Comparison of ENCODE assay signal across 9 cellular contexts in genomic region chr20:46688151-46689081, GRCh38. TPM values are rescaled to one million over a fixed set of nuclear protein-coding genes. Genes with fewer than 3 reads are reported as not detected.
DNase-seq lines count a peak whose midpoint lies in the region; ATAC-seq and TF ChIP-seq lines count a peak whose summit lies in the region.
"Had no signal": no experiment of that assay in that cellular context is flagged by ENCODE, and none has a peak within 500 bp of the region (broad histone marks: within the 10 kb centered on the region; RNA-seq: fewer than 3 reads in every experiment).

No MANE protein-coding gene starts in this region.

- ATAC-seq in heart left ventricle (no peak), left ventricle myocardium superior (no peak)

- H3K4me2 ChIP-seq in parathyroid adenoma (ENCODE audit: low read length): peak overlapping the region; percentile 90

- H3K27ac ChIP-seq in heart left ventricle (peak overlapping the region; percentile 75 to 98 (median 92)), esophagus squamous epithelium (peak overlapping the region; percentile 93 to 98 (median 96)), parathyroid adenoma (peak overlapping the region; percentile 80)

- TF ChIP-seq CTCF in heart left ventricle (IDR thresholded peaks at IDR 0.05): no peak
- TF ChIP-seq CTCF in esophagus squamous epithelium (IDR thresholded peaks at IDR 0.05): no peak
- TF ChIP-seq CTCF in parathyroid adenoma (IDR thresholded peaks at IDR 0.05): no peak

- TF ChIP-seq POLR2A in heart left ventricle (IDR thresholded peaks at IDR 0.05): no peak
- no peak for TF ChIP-seq POLR2A in esophagus squamous epithelium (IDR thresholded peaks at IDR 0.05)

- DNase-seq in heart left ventricle (no peak), left ventricle myocardium superior (no peak), SK-N-DZ (ENCODE audit: low spot score) (peak; percentile 32), esophagus squamous epithelium (lab: John Stamatoyannopoulos, UW) (no peak), GOT3 (lab: John Stamatoyannopoulos, UW) (no peak), NCI-H2227 treated with DMSO at 0.1 percent for 48 hours (lab: John Stamatoyannopoulos, UW) (no peak)
- DNase-seq in activated effector memory CD4-positive, alpha-beta T cell treated with anti-CD3 and anti-CD28 coated beads, Interleukin-2, amount 50 U/mL, for 16 hours: no peak

- WGBS in heart left ventricle, 4 donors: 21 to 24% (median 23%) methylated on average over 19 to 20 of the region's 20 CpGs
- WGBS in esophagus squamous epithelium, 2 donors: 8 to 15% methylated on average over 17 to 20 of the region's 20 CpGs

- H2AFZ ChIP-seq in parathyroid adenoma: peak overlapping the region; percentile 78

- peak overlapping the region; percentile 63 to 92 (median 76) for H3K4me3 ChIP-seq in heart left ventricle
- H3K4me3 ChIP-seq in esophagus squamous epithelium: peak overlapping the region; percentile 73 to 93 (median 81)
- peak overlapping the region; percentile 86 for H3K4me3 ChIP-seq in parathyroid adenoma (ENCODE audit: low read depth, low read length)

- intact Hi-C loops in heart left ventricle (cut with DNase I): loop anchor here in 3 of 10 donors (2.0 to 10.0 kb wide), 4 partner anchors 116 to 554 kb away; partner anchors contain the start of gene ZNF334 (in 1 of the 3)
- intact Hi-C loops in left ventricle myocardium superior (cut with micrococcal nuclease): no loop called here
- intact Hi-C loops in esophagus squamous epithelium (cut with DNase I): no loop called here

- H3K4me1 ChIP-seq in heart left ventricle: peaks cover 0 to 40% (median 28%) of the 10 kb centered on the region in 12 donors
- H3K4me1 ChIP-seq in esophagus squamous epithelium: peaks cover 24 to 51% (median 25%) of the 10 kb centered on the region in 3 donors
- H3K4me1 ChIP-seq in parathyroid adenoma: peaks cover 4% of the 10 kb centered on the region

- no peaks in the 10 kb centered on the region for H3K27me3 ChIP-seq in heart left ventricle
- no peaks in the 10 kb centered on the region for H3K27me3 ChIP-seq in esophagus squamous epithelium
- H3K27me3 ChIP-seq in parathyroid adenoma (ENCODE audit: control insufficient read depth, insufficient read depth, low read length): no peaks in the 10 kb centered on the region

- peaks cover 0 to 3% (median 0%) of the 10 kb centered on the region in 12 donors for H3K9me3 ChIP-seq in heart left ventricle
- no peaks in the 10 kb centered on the region for H3K9me3 ChIP-seq in esophagus squamous epithelium
- no peaks in the 10 kb centered on the region for H3K9me3 ChIP-seq in parathyroid adenoma (ENCODE audit: control insufficient read depth, low read length)

- H3K79me2 ChIP-seq in parathyroid adenoma: peaks cover 30% of the 10 kb centered on the region

- H3K36me3 ChIP-seq in heart left ventricle (peaks cover 0 to 23% (median 11%) of the 10 kb centered on the region in 9 donors), esophagus squamous epithelium (peaks cover 0 to 17% (median 0%) of the 10 kb centered on the region in 3 donors), parathyroid adenoma (ENCODE audit: control insufficient read depth, insufficient read depth, low read length) (no peaks in the 10 kb centered on the region)

- peak overlapping the region; percentile 61 for H3K9ac ChIP-seq in parathyroid adenoma

RNA-seq across cellular contexts. Expression of gene TP53RK, which starts 0.8 kb away (rescaled TPM):
- total RNA-seq in heart left ventricle (10 to 100 TPM in 1 of 9 donors, 1 to 10 TPM in 8; 5.1 to 10.8 (median 7.9) TPM), left ventricle myocardium superior (6.1 TPM), esophagus squamous epithelium (10 to 100 TPM; 14.3 to 20.2 (median 17.1) TPM)
- polyA plus RNA-seq in heart left ventricle: 1 to 10 TPM; 5.0 to 9.9 TPM
- polyA plus RNA-seq in SK-N-DZ (2014; cell fraction: cytosol; rRNA removed): 37.2 and 42.0 TPM in 2 replicates
- polyA plus RNA-seq in SK-N-DZ (2014; cell fraction: nucleus; rRNA removed): 22.1 and 23.2 TPM in 2 replicates

RNA-seq across cellular contexts. Expression of gene SLC2A10, which starts 21.0 kb away (rescaled TPM):
- total RNA-seq in heart left ventricle (1 to 10 TPM; 2.1 to 6.3 (median 3.1) TPM), left ventricle myocardium superior (1.9 TPM), esophagus squamous epithelium (1 to 10 TPM; 3.1 to 6.7 (median 5.4) TPM)
- 1 to 10 TPM; 1.4 to 2.4 TPM for polyA plus RNA-seq in heart left ventricle
- polyA plus RNA-seq in SK-N-DZ (2014; cell fraction: cytosol; rRNA removed): 0.17 and 0.45 TPM in 2 replicates
- 0.13 and 4.5 TPM in 2 replicates for polyA plus RNA-seq in SK-N-DZ (2014; cell fraction: nucleus; rRNA removed)

RNA-seq across cellular contexts. Expression of gene SLC13A3, which starts 37.2 kb away (rescaled TPM):
- total RNA-seq in heart left ventricle: 1 to 10 TPM in 2 of 9 donors, under 1 TPM in 7; 0.13 to 2.6 (median 0.60) TPM
- under 1 TPM; 0.38 to 0.54 TPM for polyA plus RNA-seq in heart left ventricle
- total RNA-seq in left ventricle myocardium superior: 0.12 TPM
- 0.03 TPM in 1 of 2 replicates, not detected in the other for polyA plus RNA-seq in SK-N-DZ (2014; cell fraction: cytosol; rRNA removed)
- 0.24 TPM in 1 of 2 replicates, not detected in the other for polyA plus RNA-seq in SK-N-DZ (2014; cell fraction: nucleus; rRNA removed)
- 1 to 10 TPM in 2 of 4 donors, under 1 TPM in 2; 0.34 to 1.5 (median 1.0) TPM for total RNA-seq in esophagus squamous epithelium
- total RNA-seq: lung microvascular endothelial cell had no signal
